11 cellular contexts compared by ENCODE assay signal in genomic region chr2:46332686-46333281, GRCh38. TPM values are rescaled to one million over a fixed set of nuclear protein-coding genes. Genes with fewer than 3 reads are reported as not detected.
A peak's percentile ranks its signal among the peaks of the same experiment; 100 is the strongest.
DNase-seq lines count a peak whose midpoint lies in the region; ATAC-seq and TF ChIP-seq lines count a peak whose summit lies in the region.
"Had no signal": no experiment of that assay in that cellular context is flagged by ENCODE, and none has a peak within 500 bp of the region (broad histone marks: within the 10 kb centered on the region; RNA-seq: fewer than 3 reads in every experiment).

No MANE protein-coding gene starts in this region.

- H3K4me3 Mint-ChIP-seq in osteocyte (ENCODE audit: unreplicated experiment): no peak overlapping the region
- no peak overlapping the region for H3K4me3 Mint-ChIP-seq in effector memory CD8-positive, alpha-beta T cell
- H3K4me3 Mint-ChIP-seq: activated naive CD8-positive, alpha-beta T cell treated with anti-CD3 and anti-CD28 coated beads, Interleukin-2, amount 10 ng/mL, durations not matched to agents 7 days and 5 days had no signal

- H3K4me3 ChIP-seq in left ventricle myocardium inferior: no peak overlapping the region
- no peak overlapping the region for H3K4me3 ChIP-seq in esophagus (ENCODE audit: low read depth in 1 of 2, low read length in 2 of 2)
- no peak overlapping the region for H3K4me3 ChIP-seq in vagina

- H3K27me3 Mint-ChIP-seq in osteocyte (ENCODE audit: unreplicated experiment): no peaks in the 10 kb centered on the region
- peaks cover 19 to 37% of the 10 kb centered on the region in 2 donors for H3K27me3 Mint-ChIP-seq in effector memory CD8-positive, alpha-beta T cell

- H3K4me1 ChIP-seq in left ventricle myocardium inferior (peaks cover 100% of the 10 kb centered on the region), esophagus (ENCODE audit: control insufficient read depth in 2 of 2, insufficient read depth in 2 of 2, low read length in 1 of 2) (peaks cover 5 to 28% of the 10 kb centered on the region in 2 donors), vagina (peaks cover 99% of the 10 kb centered on the region)

- no peaks in the 10 kb centered on the region for H3K36me3 Mint-ChIP-seq in osteocyte (ENCODE audit: unreplicated experiment)
- no peaks in the 10 kb centered on the region for H3K36me3 Mint-ChIP-seq in effector memory CD8-positive, alpha-beta T cell (ENCODE audit: insufficient read depth)

- H3K27ac ChIP-seq in left ventricle myocardium inferior (replicated peaks) (peak overlapping the region; percentile 87), esophagus (ENCODE audit: low read depth in 2 of 2, low read length in 1 of 2) (peak overlapping the region; percentile 53 to 59), vagina (peak overlapping the region; percentile 82)

- TF ChIP-seq POLR2A in vagina (IDR thresholded peaks at IDR 0.05): no peak

- intact Hi-C loops in left ventricle myocardium inferior (cut with micrococcal nuclease) (no loop called here), cardiac septum (cut with DNase I) (loop anchor here (10.0 kb wide), 1 partner anchor 512 kb away; no protein-coding TSS in a partner anchor), vagina (cut with DNase I) (no loop called here)

- peaks cover 74% of the 10 kb centered on the region for H3K4me1 Mint-ChIP-seq in osteocyte (ENCODE audit: unreplicated experiment)
- peaks cover 8 to 12% of the 10 kb centered on the region in 2 donors for H3K4me1 Mint-ChIP-seq in effector memory CD8-positive, alpha-beta T cell (ENCODE audit: low read depth in 2 of 2)

- H3K9me3 Mint-ChIP-seq in osteocyte (ENCODE audit: unreplicated experiment): no peaks in the 10 kb centered on the region
- H3K9me3 Mint-ChIP-seq in effector memory CD8-positive, alpha-beta T cell: no peaks in the 10 kb centered on the region
- H3K9me3 Mint-ChIP-seq: activated naive CD8-positive, alpha-beta T cell treated with anti-CD3 and anti-CD28 coated beads, Interleukin-2, amount 10 ng/mL, durations not matched to agents 7 days and 5 days had no signal

- peak overlapping the region; percentile 48 for H3K27ac Mint-ChIP-seq in osteocyte (ENCODE audit: unreplicated experiment)
- H3K27ac Mint-ChIP-seq in effector memory CD8-positive, alpha-beta T cell: peak overlapping the region in 1 of 2 donors; percentile 53
- H3K27ac Mint-ChIP-seq: activated naive CD8-positive, alpha-beta T cell treated with anti-CD3 and anti-CD28 coated beads, Interleukin-2, amount 10 ng/mL, durations not matched to agents 7 days and 5 days had no signal

- no peak for TF ChIP-seq CTCF in left ventricle myocardium inferior (IDR thresholded peaks at IDR 0.05; ENCODE audit: borderline replicate concordance)
- TF ChIP-seq CTCF in osteocyte (IDR thresholded peaks at IDR 0.05): no peak
- TF ChIP-seq CTCF in vagina (IDR thresholded peaks at IDR 0.05): no peak

- no peaks in the 10 kb centered on the region for H3K27me3 ChIP-seq in left ventricle myocardium inferior (ENCODE audit: low read depth)
- no peaks in the 10 kb centered on the region for H3K27me3 ChIP-seq in esophagus (ENCODE audit: control insufficient read depth in 1 of 2, insufficient read depth in 2 of 2, low read length in 2 of 2)
- H3K27me3 ChIP-seq in vagina: no peaks in the 10 kb centered on the region

- no peak for ATAC-seq in HG02798 (IDR thresholded peaks at IDR 0.05; ENCODE audit: poor library complexity, unreplicated experiment)
- ATAC-seq in effector memory CD8-positive, alpha-beta T cell (replicated peaks): no peak

- DNase-seq in left ventricle myocardium inferior: no peak
- DNase-seq in cardiac septum (ENCODE audit: low spot score): no peak
- DNase-seq in osteocyte (ENCODE audit: extremely low spot score, unreplicated experiment): no peak
- DNase-seq in vagina (ENCODE audit: extremely low spot score in 2 of 2): no peak
- DNase-seq in effector memory CD8-positive, alpha-beta T cell: no peak
- no peak for DNase-seq in NCI-H1436 treated with DMSO at 0.1 percent for 48 hours (lab: John Stamatoyannopoulos, UW)
- DNase-seq: activated naive CD8-positive, alpha-beta T cell treated with anti-CD3 and anti-CD28 coated beads, Interleukin-2, amount 10 ng/mL, durations not matched to agents 7 days and 5 days; H7; NCI-H526 treated with DMSO at 0.1 percent for 48 hours had no signal

- no peaks in the 10 kb centered on the region for H3K9me3 ChIP-seq in left ventricle myocardium inferior (replicated peaks)
- H3K9me3 ChIP-seq in esophagus (ENCODE audit: control insufficient read depth in 2 of 2, insufficient read depth in 1 of 2, low read depth in 1 of 2, low read length in 1 of 2): no peaks in the 10 kb centered on the region
- H3K9me3 ChIP-seq in vagina: no peaks in the 10 kb centered on the region

- no peaks in the 10 kb centered on the region for H3K36me3 ChIP-seq in left ventricle myocardium inferior
- H3K36me3 ChIP-seq in esophagus (ENCODE audit: control insufficient read depth in 2 of 2, insufficient read depth in 2 of 2, low read length in 1 of 2): no peaks in the 10 kb centered on the region
- no peaks in the 10 kb centered on the region for H3K36me3 ChIP-seq in vagina

- 50 to 63% methylated on average over 8 of the region's 8 CpGs for WGBS in esophagus, 2 donors

RNA-seq across cellular contexts. Expression of gene EPAS1, which starts 35.6 kb away (rescaled TPM):
- total RNA-seq in left ventricle myocardium inferior: 205 TPM
- 139 TPM for total RNA-seq in cardiac septum
- polyA plus RNA-seq in esophagus: 10 to 100 TPM; 24.7 to 47.4 TPM
- total RNA-seq in osteocyte: 11.0 and 14.1 TPM in 2 replicates
- total RNA-seq in vagina: 222 TPM
